ENCODE assay signal across 8 cellular contexts in genomic region chr4:174214102-174214878, GRCh38.
DNase-seq lines count a peak whose midpoint lies in the region; ATAC-seq, FAIRE-seq and TF ChIP-seq lines count a peak whose summit lies in the region.

No MANE protein-coding gene starts in this region.

- peaks cover 100% of the 10 kb centered on the region for H3K27me3 Mint-ChIP-seq in nephron (ENCODE audit: low read depth)

- peak; percentile 49 for ATAC-seq in GM18511 (IDR thresholded peaks at IDR 0.05; ENCODE audit: unreplicated experiment)
- peak; percentile 52 for ATAC-seq in HG03432 (IDR thresholded peaks at IDR 0.05; ENCODE audit: unreplicated experiment)

- peak overlapping the region; percentile 60 for H3K4me3 ChIP-seq in coronary artery

- H3K9me3 Mint-ChIP-seq in nephron: peaks cover 3% of the 10 kb centered on the region

- TF ChIP-seq POLR2A in GM12891 (IDR thresholded peaks at IDR 0.05; ENCODE audit: low read depth, low read length): no peak

- no peak for TF ChIP-seq CTCF in coronary artery (IDR thresholded peaks at IDR 0.05)
- TF ChIP-seq CTCF in nephron (IDR thresholded peaks at IDR 0.05; ENCODE audit: unreplicated experiment in 3 of 3): no peak

- peaks cover 51% of the 10 kb centered on the region for H3K4me1 Mint-ChIP-seq in nephron

- H3K4me3 Mint-ChIP-seq in nephron: peak overlapping the region; percentile 50 to 77 (median 69)

- no peak for FAIRE-seq in GM12891 (lab: Jason Lieb, UNC)

- H3K27ac Mint-ChIP-seq in nephron: no peak overlapping the region

- DNase-seq in coronary artery (ENCODE audit: low spot score) (no peak), RKO (ENCODE audit: low spot score) (no peak), GM12891 (ENCODE audit: insufficient read length, low spot score) (no peak), NCI-H446 (lab: John Stamatoyannopoulos, UW) (no peak), hippocampal formation (lab: John Stamatoyannopoulos, UW) (no peak)

- no peaks in the 10 kb centered on the region for H3K36me3 Mint-ChIP-seq in nephron (ENCODE audit: low read depth)

- H3K27ac ChIP-seq in coronary artery: no peak overlapping the region

TF ChIP-seq in GM12891, 5 proteins besides CTCF, POLR2A, EP300 and RAD21:
- TF ChIP-seq TAF1 (IDR thresholded peaks at IDR 0.05; ENCODE audit: low read depth, low read length): no peak
- no peak for TF ChIP-seq PAX5 (IDR thresholded peaks at IDR 0.05; ENCODE audit: insufficient read depth, low read length, severe bottlenecking)
- no peak for TF ChIP-seq SPI1 (IDR thresholded peaks at IDR 0.05; ENCODE audit: low read depth, low read length)
- TF ChIP-seq POLR2AphosphoS5 (IDR thresholded peaks at IDR 0.05; ENCODE audit: low read depth, low read length): no peak
- no peak for TF ChIP-seq POU2F2 (IDR thresholded peaks at IDR 0.05; ENCODE audit: low read depth, low read length)
